In the genomic region with DNA sequence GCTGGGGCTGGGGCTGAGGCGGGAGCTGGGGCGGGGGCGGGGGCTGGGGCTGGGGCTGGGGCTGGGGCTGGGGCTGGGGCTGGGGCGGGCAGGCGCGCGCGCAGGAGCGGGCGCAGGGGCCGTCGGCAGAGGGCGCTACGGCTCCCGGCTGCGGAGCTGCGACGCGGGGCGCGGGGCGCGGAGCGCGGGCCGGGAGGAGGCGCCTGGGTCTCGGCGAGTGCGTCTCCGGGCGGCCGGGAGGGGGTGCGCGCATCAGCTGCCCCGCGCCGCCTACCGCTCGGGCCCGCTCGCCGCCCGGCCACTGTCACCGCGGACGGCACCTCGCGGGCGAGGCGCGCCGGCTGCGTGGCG, we compare ENCODE assay signal across 10 cellular contexts. TPM values are rescaled to one million over a fixed set of nuclear protein-coding genes. Genes with fewer than 3 reads are reported as not detected.
DNase-seq lines count a peak whose midpoint lies in the region; ATAC-seq and TF ChIP-seq lines count a peak whose summit lies in the region.
"Had no signal": no experiment of that assay in that cellular context is flagged by ENCODE, and none has a peak within 500 bp of the region (broad histone marks: within the 10 kb centered on the region; RNA-seq: fewer than 3 reads in every experiment).

No MANE protein-coding gene starts in this region.

- peaks cover 2% of the 10 kb centered on the region for H3K4me1 Mint-ChIP-seq in activated naive CD4-positive, alpha-beta T cell treated with anti-CD3 and anti-CD28 coated beads for 36 hours (ENCODE audit: low read depth)

- H3K9ac ChIP-seq in ES-I3 (ENCODE audit: low read depth, low read length), result peak overlapping the region; percentile 54; the same call in 1 of the 2 replicates
- H3K9ac ChIP-seq: parathyroid adenoma had no signal

- H3K27ac Mint-ChIP-seq in activated naive CD4-positive, alpha-beta T cell treated with anti-CD3 and anti-CD28 coated beads for 36 hours, result no peak overlapping the region

- ATAC-seq in Right ventricle myocardium superior (ENCODE audit: poor library complexity) (peak; percentile 95), HG03108 (IDR thresholded peaks at IDR 0.05; ENCODE audit: unreplicated experiment) (no peak)

- intact Hi-C loops in activated naive CD4-positive, alpha-beta T cell treated with anti-CD3 and anti-CD28 coated beads for 36 hours (cut with micrococcal nuclease), result loop anchor here (1.0 kb wide), 1 partner anchor 544 kb away; no protein-coding TSS in a partner anchor
- intact Hi-C loops in Right ventricle myocardium superior (cut with DNase I), result loop anchor here (2.0 to 5.0 kb wide), 2 partner anchors 447 to 543 kb away; no protein-coding TSS in a partner anchor

- H3K4me3 Mint-ChIP-seq in activated naive CD4-positive, alpha-beta T cell treated with anti-CD3 and anti-CD28 coated beads for 36 hours, result no peak overlapping the region

- H3K4me1 ChIP-seq in ES-I3 (ENCODE audit: insufficient read depth, low read length), result no peaks in the 10 kb centered on the region
- H3K4me1 ChIP-seq: parathyroid adenoma had no signal

- H3K36me3 Mint-ChIP-seq in activated naive CD4-positive, alpha-beta T cell treated with anti-CD3 and anti-CD28 coated beads for 36 hours (ENCODE audit: low read depth), result no peaks in the 10 kb centered on the region

- 0 out of 2 replicates have a peak, but pooled peaks cover 5% of the 10 kb centered on the region for H3K9me3 ChIP-seq in ES-I3 (ENCODE audit: control insufficient read depth, insufficient read depth, low read length)

- CTCF ChIA-PET in HEK293T (lab: Yijun Ruan, JAX), result interaction anchor here (1.1 to 1.6 kb wide), 3 partner anchors 82 to 545 kb away, joined by 3 to 7 read pairs (median 3); no protein-coding TSS in a partner anchor
- CTCF ChIA-PET in activated naive CD4-positive, alpha-beta T cell treated with anti-CD3 and anti-CD28 coated beads for 36 hours (lab: Charles Lee), result interaction anchor here (1.1 to 1.5 kb wide), 3 partner anchors 20 to 146 kb away, joined by 3 to 5 read pairs (median 4); no protein-coding TSS in a partner anchor

- peaks cover 52% of the 10 kb centered on the region for H3K27me3 Mint-ChIP-seq in activated naive CD4-positive, alpha-beta T cell treated with anti-CD3 and anti-CD28 coated beads for 36 hours (ENCODE audit: low read depth)

- no peaks in the 10 kb centered on the region for H3K36me3 ChIP-seq in ES-I3 (ENCODE audit: insufficient read depth, low read length)

- DNase-seq in HEK293T (ENCODE audit: extremely low spot score) (peak; percentile 82), NOMO-1 treated with DMSO at 0.1 percent for 48 hours (lab: John Stamatoyannopoulos, UW; ENCODE audit: unreplicated experiment) (peak; percentile 55), Right ventricle myocardium superior (peak; percentile 73), putamen (ENCODE audit: low spot score) (peak; percentile 22), NAMALWA (ENCODE audit: low spot score) (no peak)
- DNase-seq in activated naive CD4-positive, alpha-beta T cell treated with anti-CD3 and anti-CD28 coated beads for 36 hours, result peak; percentile 53

- H3K9me3 Mint-ChIP-seq in activated naive CD4-positive, alpha-beta T cell treated with anti-CD3 and anti-CD28 coated beads for 36 hours, result peaks cover 2% of the 10 kb centered on the region

- POLR2A ChIA-PET in HEK293T (lab: Yijun Ruan, JAX), result no interaction called here

TF ChIP-seq in HEK293T, 16 proteins besides CTCF, POLR2A, EP300 and RAD21:
- TF ChIP-seq TARDBP (IDR thresholded peaks at IDR 0.05), result no peak
- TF ChIP-seq ELF4 (IDR thresholded peaks at IDR 0.05), result no peak
- TF ChIP-seq BHLHE40 (IDR thresholded peaks at IDR 0.05; ENCODE audit: borderline replicate concordance), result no peak
- no peak for TF ChIP-seq NFRKB (IDR thresholded peaks at IDR 0.05)
- TF ChIP-seq FOXA1 (IDR thresholded peaks at IDR 0.05), result no peak
- TF ChIP-seq ARNT (IDR thresholded peaks at IDR 0.05), result no peak
- TF ChIP-seq HDGF (IDR thresholded peaks at IDR 0.05; ENCODE audit: borderline replicate concordance), result no peak
- TF ChIP-seq FOXM1 (IDR thresholded peaks at IDR 0.05; ENCODE audit: borderline replicate concordance), result no peak
- no peak for TF ChIP-seq L3MBTL2 (conservative IDR thresholded peaks at IDR 0.05)
- TF ChIP-seq CTBP1 (IDR thresholded peaks at IDR 0.05; ENCODE audit: borderline replicate concordance), result no peak
- no peak for TF ChIP-seq ZNF384 (IDR thresholded peaks at IDR 0.05)
- no peak for TF ChIP-seq FOXK2 (IDR thresholded peaks at IDR 0.05)
- TF ChIP-seq SUZ12 (IDR thresholded peaks at IDR 0.05), result no peak
- no peak for TF ChIP-seq SP1 (IDR thresholded peaks at IDR 0.05)
- no peak for TF ChIP-seq LEF1 (IDR thresholded peaks at IDR 0.05; ENCODE audit: borderline replicate concordance)
- TF ChIP-seq, protein P1, sequence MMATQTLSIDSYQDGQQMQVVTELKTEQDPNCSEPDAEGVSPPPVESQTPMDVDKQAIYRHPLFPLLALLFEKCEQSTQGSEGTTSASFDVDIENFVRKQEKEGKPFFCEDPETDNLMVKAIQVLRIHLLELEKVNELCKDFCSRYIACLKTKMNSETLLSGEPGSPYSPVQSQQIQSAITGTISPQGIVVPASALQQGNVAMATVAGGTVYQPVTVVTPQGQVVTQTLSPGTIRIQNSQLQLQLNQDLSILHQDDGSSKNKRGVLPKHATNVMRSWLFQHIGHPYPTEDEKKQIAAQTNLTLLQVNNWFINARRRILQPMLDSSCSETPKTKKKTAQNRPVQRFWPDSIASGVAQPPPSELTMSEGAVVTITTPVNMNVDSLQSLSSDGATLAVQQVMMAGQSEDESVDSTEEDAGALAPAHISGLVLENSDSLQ (IDR thresholded peaks at IDR 0.05), result no peak

RNA-seq across cellular contexts. Expression of gene MTUS2, which starts 0.4 kb away (rescaled TPM):
- total RNA-seq in activated naive CD4-positive, alpha-beta T cell treated with anti-CD3 and anti-CD28 coated beads for 36 hours, result not detected
- 118 TPM for total RNA-seq in Right ventricle myocardium superior
- total RNA-seq: LHCN-M2 had no signal

Comparison
In these comparisons a context has a peak if more than half of its experiments do, and no peak if none do; other contexts are left out.
1. RNA of gene MTUS2, which starts 0.4 kb away (total RNA-seq): 118 TPM in Right ventricle myocardium superior (single experiment); not detected in activated naive CD4-positive, alpha-beta T cell treated with anti-CD3 and anti-CD28 coated beads for 36 hours; every median in the first group is over 100 times any median in the second.